In the genomic region with DNA sequence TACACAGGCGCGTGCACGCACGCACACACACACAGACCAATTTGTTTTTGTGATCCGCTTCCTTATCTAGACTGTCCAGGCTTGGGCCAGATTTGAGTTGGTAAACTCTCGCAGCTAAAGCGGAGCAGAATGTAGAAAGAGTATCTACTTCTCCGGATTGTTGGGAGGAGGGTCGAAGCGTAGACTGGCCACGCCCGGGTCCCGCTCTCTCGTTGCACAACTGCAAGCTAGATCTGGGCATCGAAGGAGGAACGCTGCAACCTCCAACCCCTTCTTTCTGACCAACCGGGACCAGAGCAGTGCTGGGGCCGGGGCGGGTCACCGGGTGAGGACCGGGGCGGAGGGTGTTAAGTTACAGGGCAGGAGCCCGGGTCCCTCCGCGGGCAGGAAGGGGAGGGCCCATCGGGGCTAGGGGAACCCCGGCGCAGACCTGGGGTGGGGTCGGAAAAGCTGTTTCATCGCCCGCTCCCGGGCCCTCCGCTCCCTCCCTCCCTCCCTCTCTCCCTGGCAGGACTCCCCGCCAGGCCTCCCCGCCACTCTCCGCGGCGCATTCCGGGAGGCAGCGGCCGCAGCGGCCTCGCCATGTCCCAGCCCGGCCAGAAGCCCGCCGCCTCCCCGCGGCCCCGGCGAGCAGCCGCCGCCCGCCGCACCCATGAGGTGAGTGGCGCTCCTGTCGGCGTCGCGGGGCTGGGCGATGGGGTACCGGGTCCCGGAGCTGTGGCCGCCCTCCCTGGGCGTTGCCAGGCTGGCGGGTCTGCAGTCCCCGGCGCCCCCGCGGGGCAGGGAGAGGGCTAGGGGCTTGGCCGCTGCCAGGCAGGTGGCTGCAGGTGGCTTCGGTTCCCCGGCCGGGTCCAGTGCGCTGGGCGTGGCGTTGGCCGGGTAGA, we compare ENCODE assay signal across 8 cellular contexts. TPM values are rescaled to one million over a fixed set of nuclear protein-coding genes. Genes with fewer than 3 reads are reported as not detected.
DNase-seq lines count a peak whose midpoint lies in the region; ATAC-seq, FAIRE-seq and TF ChIP-seq lines count a peak whose summit lies in the region.

A gene with protein sequence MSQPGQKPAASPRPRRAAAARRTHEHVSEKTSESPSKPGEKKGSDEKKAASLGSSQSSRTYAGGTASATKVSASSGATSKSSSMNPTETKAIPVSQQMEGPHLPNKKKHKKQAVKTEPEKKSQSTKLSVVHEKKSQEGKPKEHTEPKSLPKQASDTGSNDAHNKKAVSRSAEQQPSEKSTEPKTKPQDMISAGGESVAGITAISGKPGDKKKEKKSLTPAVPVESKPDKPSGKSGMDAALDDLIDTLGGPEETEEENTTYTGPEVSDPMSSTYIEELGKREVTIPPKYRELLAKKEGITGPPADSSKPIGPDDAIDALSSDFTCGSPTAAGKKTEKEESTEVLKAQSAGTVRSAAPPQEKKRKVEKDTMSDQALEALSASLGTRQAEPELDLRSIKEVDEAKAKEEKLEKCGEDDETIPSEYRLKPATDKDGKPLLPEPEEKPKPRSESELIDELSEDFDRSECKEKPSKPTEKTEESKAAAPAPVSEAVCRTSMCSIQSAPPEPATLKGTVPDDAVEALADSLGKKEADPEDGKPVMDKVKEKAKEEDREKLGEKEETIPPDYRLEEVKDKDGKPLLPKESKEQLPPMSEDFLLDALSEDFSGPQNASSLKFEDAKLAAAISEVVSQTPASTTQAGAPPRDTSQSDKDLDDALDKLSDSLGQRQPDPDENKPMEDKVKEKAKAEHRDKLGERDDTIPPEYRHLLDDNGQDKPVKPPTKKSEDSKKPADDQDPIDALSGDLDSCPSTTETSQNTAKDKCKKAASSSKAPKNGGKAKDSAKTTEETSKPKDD (plus strand): TSS at position 536 of the 884 bp plus-strand sequence. CDS start 47 bp downstream, at position 583.

- H3K36me3 Mint-ChIP-seq in WTC11: no peaks in the 10 kb centered on the region

- H3K4me3 ChIP-seq in GM12865 (ENCODE audit: low read depth, low read length) (peak within 1 kb of the TSS; percentile 70), HFF-Myc (replicated peaks; ENCODE audit: low read depth, low read length) (peak within 1 kb of the TSS; percentile 71), bronchial epithelial cell (ENCODE audit: low read depth, low read length) (peak within 1 kb of the TSS; percentile 62)

- peak within 1 kb of the TSS; percentile 97 for H3K27ac Mint-ChIP-seq in WTC11

- POLR2A ChIA-PET in WTC11 (lab: Charles Lee): interaction anchor here (2.0 to 2.2 kb wide), 2 partner anchors 41 to 230 kb away, joined by 5 to 11 read pairs; partner anchors contain the start of gene PCSK1

- peak; percentile 95 for DNase-seq in GM12865 (ENCODE audit: low read depth)
- peak; percentile 74 for DNase-seq in HFF-Myc (ENCODE audit: extremely low read depth, low read depth)
- peak; percentile 90 for DNase-seq in NAMALWA (ENCODE audit: low spot score)
- peak; percentile 92 for DNase-seq in WTC11 (ENCODE audit: low spot score)
- peak; percentile 72 for DNase-seq in bronchial epithelial cell (ENCODE audit: low read depth)
- peak; percentile 97 for DNase-seq in islet precursor cell
- peak; percentile 59 to 66 for DNase-seq in stimulated activated CD4-positive, alpha-beta T cell treated with anti-CD3 and anti-CD28 coated beads, Interleukin-15, amount 100 ng/mL, for 1 hour (ENCODE audit: low read depth in 1 of 2, low spot score in 1 of 2)
- DNase-seq in NCI-H2107 treated with DMSO at 0.1 percent for 48 hours (lab: John Stamatoyannopoulos, UW; ENCODE audit: unreplicated experiment): no peak

- H3K4me3 Mint-ChIP-seq in WTC11: peak within 1 kb of the TSS; percentile 94

- ATAC-seq in WTC11: peak; percentile 87

- FAIRE-seq in bronchial epithelial cell (lab: Jason Lieb, UNC): no peak

- H3K36me3 ChIP-seq in bronchial epithelial cell (ENCODE audit: control insufficient read depth, insufficient read depth, low read length): no peaks in the 10 kb centered on the region

- H3K4me1 Mint-ChIP-seq in WTC11: peaks cover 17% of the 10 kb centered on the region

- TF ChIP-seq CTCF in GM12865 (IDR thresholded peaks at IDR 0.05; ENCODE audit: insufficient read depth, low read depth, low read length, missing control alignments): no peak
- no peak for TF ChIP-seq CTCF in HFF-Myc (IDR thresholded peaks at IDR 0.05; ENCODE audit: low read depth, low read length, missing control alignments)
- no peak for TF ChIP-seq CTCF in WTC11 (IDR thresholded peaks at IDR 0.05)
- TF ChIP-seq CTCF in bronchial epithelial cell (IDR thresholded peaks at IDR 0.05; ENCODE audit: insufficient read depth, low read length, severe bottlenecking): no peak

- H3K9me3 Mint-ChIP-seq in WTC11: no peaks in the 10 kb centered on the region

- no peaks in the 10 kb centered on the region for H3K27me3 ChIP-seq in bronchial epithelial cell (ENCODE audit: control insufficient read depth, insufficient read depth, low read length)

- CTCF ChIA-PET in WTC11 (lab: Charles Lee): interaction anchor here (0.6 to 3.1 kb wide), 6 partner anchors 10 to 519 kb away, joined by 3 to 19 read pairs (median 3); no protein-coding TSS in a partner anchor

- H3K27me3 Mint-ChIP-seq in WTC11 (ENCODE audit: low read depth): peaks cover 54% of the 10 kb centered on the region

TF ChIP-seq in WTC11, 78 proteins besides CTCF, POLR2A, EP300 and RAD21:
- TF ChIP-seq FOXP1 (CRISPR knock-in tag; IDR thresholded peaks at IDR 0.05; ENCODE audit: borderline replicate concordance): 0 out of 2 replicates have a peak, but pooled peaks have one; percentile 5
- TF ChIP-seq RELA (CRISPR knock-in tag; IDR thresholded peaks at IDR 0.05; ENCODE audit: borderline replicate concordance): no peak
- 0 out of 2 replicates have a peak, but pooled peaks have one; percentile 4 for TF ChIP-seq TP53 (CRISPR knock-in tag; IDR thresholded peaks at IDR 0.05)
- TF ChIP-seq, protein P1, sequence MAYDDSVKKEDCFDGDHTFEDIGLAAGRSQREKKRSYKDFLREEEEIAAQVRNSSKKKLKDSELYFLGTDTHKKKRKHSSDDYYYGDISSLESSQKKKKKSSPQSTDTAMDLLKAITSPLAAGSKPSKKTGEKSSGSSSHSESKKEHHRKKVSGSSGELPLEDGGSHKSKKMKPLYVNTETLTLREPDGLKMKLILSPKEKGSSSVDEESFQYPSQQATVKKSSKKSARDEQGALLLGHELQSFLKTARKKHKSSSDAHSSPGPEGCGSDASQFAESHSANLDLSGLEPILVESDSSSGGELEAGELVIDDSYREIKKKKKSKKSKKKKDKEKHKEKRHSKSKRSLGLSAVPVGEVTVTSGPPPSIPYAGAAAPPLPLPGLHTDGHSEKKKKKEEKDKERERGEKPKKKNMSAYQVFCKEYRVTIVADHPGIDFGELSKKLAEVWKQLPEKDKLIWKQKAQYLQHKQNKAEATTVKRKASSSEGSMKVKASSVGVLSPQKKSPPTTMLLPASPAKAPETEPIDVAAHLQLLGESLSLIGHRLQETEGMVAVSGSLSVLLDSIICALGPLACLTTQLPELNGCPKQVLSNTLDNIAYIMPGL (CRISPR knock-in tag; IDR thresholded peaks at IDR 0.05): 0 out of 2 replicates have a peak, but pooled peaks have one; percentile 58
- TF ChIP-seq SP1 (CRISPR knock-in tag; conservative IDR thresholded peaks at IDR 0.05): peak; percentile 62; the same call in 1 of the 2 replicates
- peak; percentile 19; the same call in 1 of the 2 replicates for TF ChIP-seq GABPB1 (CRISPR knock-in tag; IDR thresholded peaks at IDR 0.05)
- TF ChIP-seq, protein P2, sequence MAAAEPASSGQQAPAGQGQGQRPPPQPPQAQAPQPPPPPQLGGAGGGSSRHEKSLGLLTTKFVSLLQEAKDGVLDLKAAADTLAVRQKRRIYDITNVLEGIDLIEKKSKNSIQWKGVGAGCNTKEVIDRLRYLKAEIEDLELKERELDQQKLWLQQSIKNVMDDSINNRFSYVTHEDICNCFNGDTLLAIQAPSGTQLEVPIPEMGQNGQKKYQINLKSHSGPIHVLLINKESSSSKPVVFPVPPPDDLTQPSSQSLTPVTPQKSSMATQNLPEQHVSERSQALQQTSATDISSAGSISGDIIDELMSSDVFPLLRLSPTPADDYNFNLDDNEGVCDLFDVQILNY (CRISPR knock-in tag; IDR thresholded peaks at IDR 0.05): no peak
- no peak for TF ChIP-seq SMAD3 (CRISPR knock-in tag; IDR thresholded peaks at IDR 0.05; ENCODE audit: borderline replicate concordance)
- TF ChIP-seq ETV6 (CRISPR knock-in tag; IDR thresholded peaks at IDR 0.05): peak; percentile 79; the same call in 1 of the 2 replicates
- TF ChIP-seq MAX (CRISPR knock-in tag; IDR thresholded peaks at IDR 0.05): 0 out of 2 replicates have a peak, but pooled peaks have one; percentile 41
- TF ChIP-seq EMX1 (CRISPR knock-in tag; IDR thresholded peaks at IDR 0.05): no peak

RNA-seq across cellular contexts. Expression of the gene that starts here (rescaled TPM):
- 38.9 to 45.9 TPM (median 40.0 TPM) in 3 replicates for total RNA-seq in WTC11 (2021)
- total RNA-seq in bronchial epithelial cell: 182 and 300 TPM in 2 replicates
